Comparison of ENCODE assay signal across 8 cellular contexts in genomic region chr16:67184453-67185002, GRCh38. TPM values are rescaled to one million over a fixed set of nuclear protein-coding genes. Genes with fewer than 3 reads are reported as not detected.
DNase-seq lines count a peak whose midpoint lies in the region; ATAC-seq and TF ChIP-seq lines count a peak whose summit lies in the region.

No MANE protein-coding gene starts in this region.

- H3K9ac ChIP-seq in OCI-LY3 (ENCODE audit: low read length): peak overlapping the region; percentile 74

- peak overlapping the region; percentile 88 for H3K4me2 ChIP-seq in OCI-LY3 (ENCODE audit: low read length)

- peaks cover 8% of the 10 kb centered on the region for H3K27me3 Mint-ChIP-seq in activated CD4-positive, alpha-beta memory T cell treated with anti-CD3 and anti-CD28 coated beads, Interleukin-2, amount 10 ng/mL, durations not matched to agents 7 days and 5 days
- peaks cover 8% of the 10 kb centered on the region for H3K27me3 Mint-ChIP-seq in activated CD4-positive, alpha-beta memory T cell treated with anti-CD3 and anti-CD28 coated beads for 36 hours

- peaks cover 3% of the 10 kb centered on the region for H3K36me3 ChIP-seq in OCI-LY3 (replicated peaks; ENCODE audit: low read depth, low read length)
- H3K36me3 ChIP-seq in esophagus (ENCODE audit: control insufficient read depth in 2 of 2, insufficient read depth in 2 of 2, low read length in 1 of 2): no peaks in the 10 kb centered on the region
- no peaks in the 10 kb centered on the region for H3K36me3 ChIP-seq in neutrophil

- POLR2A ChIA-PET in activated CD4-positive, alpha-beta memory T cell treated with anti-CD3 and anti-CD28 coated beads, Interleukin-2, amount 10 ng/mL, durations not matched to agents 7 days and 5 days (lab: Charles Lee): interaction anchor here (0.7 to 6.6 kb wide), 8 partner anchors 12 to 171 kb away, joined by 3 to 59 read pairs (median 6); partner anchors contain the start of genes B3GNT9, FBXL8, FHOD1 and NOL3
- POLR2A ChIA-PET in activated CD4-positive, alpha-beta memory T cell treated with anti-CD3 and anti-CD28 coated beads for 36 hours (lab: Charles Lee): interaction anchor here (1.0 to 1.5 kb wide), 4 partner anchors 10 to 63 kb away, joined by 3 to 4 read pairs (median 4); partner anchors contain the start of genes FHOD1 and TMEM208

- TF ChIP-seq CTCF in OCI-LY3 (IDR thresholded peaks at IDR 0.05; ENCODE audit: low read depth, low read length): no peak
- no peak for TF ChIP-seq CTCF in neutrophil (IDR thresholded peaks at IDR 0.05)
- no peak for TF ChIP-seq CTCF in omental fat pad (IDR thresholded peaks at IDR 0.05)

- H3K27ac Mint-ChIP-seq in activated CD4-positive, alpha-beta memory T cell treated with anti-CD3 and anti-CD28 coated beads, Interleukin-2, amount 10 ng/mL, durations not matched to agents 7 days and 5 days: no peak overlapping the region
- no peak overlapping the region for H3K27ac Mint-ChIP-seq in activated CD4-positive, alpha-beta memory T cell treated with anti-CD3 and anti-CD28 coated beads for 36 hours

- no peak overlapping the region for H3K27ac ChIP-seq in OCI-LY3 (ENCODE audit: low read length)
- peak overlapping the region; percentile 97 to 99 for H3K27ac ChIP-seq in esophagus (ENCODE audit: low read depth in 2 of 2, low read length in 1 of 2)
- peak overlapping the region; percentile 85 for H3K27ac ChIP-seq in neutrophil

- H3K9me3 ChIP-seq in OCI-LY3 (ENCODE audit: insufficient read depth, low read length): no peaks in the 10 kb centered on the region
- H3K9me3 ChIP-seq in esophagus (ENCODE audit: control insufficient read depth in 2 of 2, insufficient read depth in 1 of 2, low read depth in 1 of 2, low read length in 1 of 2): no peaks in the 10 kb centered on the region
- no peaks in the 10 kb centered on the region for H3K9me3 ChIP-seq in neutrophil

- H3K4me1 Mint-ChIP-seq in activated CD4-positive, alpha-beta memory T cell treated with anti-CD3 and anti-CD28 coated beads, Interleukin-2, amount 10 ng/mL, durations not matched to agents 7 days and 5 days: peaks cover 19% of the 10 kb centered on the region
- H3K4me1 Mint-ChIP-seq in activated CD4-positive, alpha-beta memory T cell treated with anti-CD3 and anti-CD28 coated beads for 36 hours (ENCODE audit: low read depth): peaks cover 12% of the 10 kb centered on the region

- peaks cover 3% of the 10 kb centered on the region for H3K36me3 Mint-ChIP-seq in activated CD4-positive, alpha-beta memory T cell treated with anti-CD3 and anti-CD28 coated beads, Interleukin-2, amount 10 ng/mL, durations not matched to agents 7 days and 5 days (ENCODE audit: low read depth)
- H3K36me3 Mint-ChIP-seq in activated CD4-positive, alpha-beta memory T cell treated with anti-CD3 and anti-CD28 coated beads for 36 hours: no peaks in the 10 kb centered on the region

- DNase-seq in activated CD4-positive, alpha-beta memory T cell treated with anti-CD3 and anti-CD28 coated beads, Interleukin-2, amount 10 ng/mL, durations not matched to agents 7 days and 5 days: no peak
- DNase-seq in activated CD4-positive, alpha-beta memory T cell treated with anti-CD3 and anti-CD28 coated beads for 36 hours: no peak
- DNase-seq in omental fat pad (ENCODE audit: low spot score) (no peak), KBM-7 (no peak), NOMO-1 treated with DMSO at 0.1 percent for 48 hours (lab: John Stamatoyannopoulos, UW; ENCODE audit: unreplicated experiment) (no peak)

- peaks cover 13% of the 10 kb centered on the region for H3K79me2 ChIP-seq in OCI-LY3 (ENCODE audit: low read length)

- no peaks in the 10 kb centered on the region for H3K27me3 ChIP-seq in OCI-LY3 (ENCODE audit: low read depth, low read length)
- no peaks in the 10 kb centered on the region for H3K27me3 ChIP-seq in esophagus (ENCODE audit: control insufficient read depth in 1 of 2, insufficient read depth in 2 of 2, low read length in 2 of 2)
- H3K27me3 ChIP-seq in neutrophil: peaks cover 32% of the 10 kb centered on the region

- peak overlapping the region; percentile 53; the same call in 1 of the 2 replicates for H2AFZ ChIP-seq in OCI-LY3 (ENCODE audit: low read depth, low read length)

- ATAC-seq in omental fat pad (ENCODE audit: low FRiP score): no peak

- no peaks in the 10 kb centered on the region for H3K9me3 Mint-ChIP-seq in activated CD4-positive, alpha-beta memory T cell treated with anti-CD3 and anti-CD28 coated beads, Interleukin-2, amount 10 ng/mL, durations not matched to agents 7 days and 5 days
- no peaks in the 10 kb centered on the region for H3K9me3 Mint-ChIP-seq in activated CD4-positive, alpha-beta memory T cell treated with anti-CD3 and anti-CD28 coated beads for 36 hours

- H3K4me1 ChIP-seq in OCI-LY3 (ENCODE audit: low read length) (peaks cover 19% of the 10 kb centered on the region; the same call in 1 of the 2 replicates), esophagus (ENCODE audit: control insufficient read depth in 2 of 2, insufficient read depth in 2 of 2, low read length in 1 of 2) (peaks cover 9 to 16% of the 10 kb centered on the region in 2 donors), neutrophil (ENCODE audit: control insufficient read depth in 1 of 2, insufficient read depth in 1 of 2, low read depth in 1 of 2, low read length in 1 of 2) (peaks cover 26 to 30% of the 10 kb centered on the region in 2 experiments)

- CTCF ChIA-PET in activated CD4-positive, alpha-beta memory T cell treated with anti-CD3 and anti-CD28 coated beads, Interleukin-2, amount 10 ng/mL, durations not matched to agents 7 days and 5 days (lab: Charles Lee): interaction anchor here (0.5 to 4.2 kb wide), 18 partner anchors 13 to 240 kb away, joined by 3 to 56 read pairs (median 6); partner anchors contain the start of genes B3GNT9, FBXL8, FHOD1 and TMEM208
- CTCF ChIA-PET in activated CD4-positive, alpha-beta memory T cell treated with anti-CD3 and anti-CD28 coated beads for 36 hours (lab: Charles Lee): interaction anchor here (0.6 to 4.0 kb wide), 36 partner anchors 8 to 242 kb away, joined by 3 to 57 read pairs (median 5); partner anchors contain the start of genes B3GNT9, CES3, FBXL8 and NOL3

- in situ Hi-C loops in KBM-7 (cut with MboI; ENCODE audit: low pct_unique_long_range_greater_than_20kb, low sequenced_read_pairs): no loop called here

- intact Hi-C loops in activated CD4-positive, alpha-beta memory T cell treated with anti-CD3 and anti-CD28 coated beads for 36 hours (cut with micrococcal nuclease): loop anchor here (1.0 kb wide), 2 partner anchors 166 to 207 kb away; no protein-coding TSS in a partner anchor

- H3K4me3 ChIP-seq in OCI-LY3 (ENCODE audit: low read length): peak overlapping the region; percentile 86
- H3K4me3 ChIP-seq in esophagus (ENCODE audit: low read depth in 1 of 2, low read length in 2 of 2): peak overlapping the region; percentile 60 to 91
- peak overlapping the region; percentile 85 to 100 for H3K4me3 ChIP-seq in neutrophil (ENCODE audit: low read depth in 1 of 2, low read length in 1 of 2)

- H3K4me3 Mint-ChIP-seq in activated CD4-positive, alpha-beta memory T cell treated with anti-CD3 and anti-CD28 coated beads, Interleukin-2, amount 10 ng/mL, durations not matched to agents 7 days and 5 days: peak overlapping the region; percentile 78
- no peak overlapping the region for H3K4me3 Mint-ChIP-seq in activated CD4-positive, alpha-beta memory T cell treated with anti-CD3 and anti-CD28 coated beads for 36 hours

- 5 to 7% methylated on average over 45 to 59 of the region's 59 CpGs for WGBS in esophagus, 2 donors

- no peaks in the 10 kb centered on the region; the same call in 1 of the 2 replicates for H4K20me1 ChIP-seq in OCI-LY3 (ENCODE audit: insufficient read depth, low read length)

RNA-seq across cellular contexts. Expression of gene MATCAP1, which starts 0.8 kb away (rescaled TPM):
- 10 to 100 TPM; 63.9 to 70.9 TPM for total RNA-seq in activated CD4-positive, alpha-beta memory T cell treated with anti-CD3 and anti-CD28 coated beads, Interleukin-2, amount 10 ng/mL, durations not matched to agents 7 days and 5 days
- 10 to 100 TPM; 37.3 to 38.3 TPM for total RNA-seq in activated CD4-positive, alpha-beta memory T cell treated with anti-CD3 and anti-CD28 coated beads for 36 hours
- 10 to 100 TPM; 18.2 to 30.5 TPM for polyA plus RNA-seq in esophagus
- total RNA-seq in omental fat pad: 10 to 100 TPM; 12.6 to 53.4 (median 17.2) TPM

RNA-seq across cellular contexts. Expression of gene EXOC3L1, which starts 5.4 kb away (rescaled TPM):
- not detected for total RNA-seq in activated CD4-positive, alpha-beta memory T cell treated with anti-CD3 and anti-CD28 coated beads, Interleukin-2, amount 10 ng/mL, durations not matched to agents 7 days and 5 days
- not detected for total RNA-seq in activated CD4-positive, alpha-beta memory T cell treated with anti-CD3 and anti-CD28 coated beads for 36 hours
- polyA plus RNA-seq in esophagus: 1 to 10 TPM; 1.2 to 1.5 TPM
- 10 to 100 TPM in 1 of 4 donors, 1 to 10 TPM in 3; 2.3 to 28.8 (median 3.4) TPM for total RNA-seq in omental fat pad

RNA-seq across cellular contexts. Expression of gene E2F4, which starts 7.4 kb away (rescaled TPM):
- 100 to 1,000 TPM; 127 to 131 TPM for total RNA-seq in activated CD4-positive, alpha-beta memory T cell treated with anti-CD3 and anti-CD28 coated beads, Interleukin-2, amount 10 ng/mL, durations not matched to agents 7 days and 5 days
- 10 to 100 TPM; 91.6 to 92.3 TPM for total RNA-seq in activated CD4-positive, alpha-beta memory T cell treated with anti-CD3 and anti-CD28 coated beads for 36 hours
- 10 to 100 TPM; 49.1 to 53.0 TPM for polyA plus RNA-seq in esophagus
- total RNA-seq in omental fat pad: 100 to 1,000 TPM in 2 of 4 donors, 10 to 100 TPM in 2; 84.9 to 156 (median 107) TPM

RNA-seq across cellular contexts. Expression of gene NOL3, which starts 14.2 kb away (rescaled TPM):
- total RNA-seq in activated CD4-positive, alpha-beta memory T cell treated with anti-CD3 and anti-CD28 coated beads, Interleukin-2, amount 10 ng/mL, durations not matched to agents 7 days and 5 days: 10 to 100 TPM; 35.6 to 36.7 TPM
- total RNA-seq in activated CD4-positive, alpha-beta memory T cell treated with anti-CD3 and anti-CD28 coated beads for 36 hours: 10 to 100 TPM; 14.8 to 20.1 TPM
- polyA plus RNA-seq in esophagus: 10 to 100 TPM; 36.7 to 59.0 TPM
- 10 to 100 TPM; 17.1 to 60.4 (median 41.3) TPM for total RNA-seq in omental fat pad

RNA-seq across cellular contexts. Expression of gene ELMO3, which starts 14.4 kb away (rescaled TPM):
- 1 to 10 TPM; 7.3 to 8.3 TPM for total RNA-seq in activated CD4-positive, alpha-beta memory T cell treated with anti-CD3 and anti-CD28 coated beads, Interleukin-2, amount 10 ng/mL, durations not matched to agents 7 days and 5 days
- 1 to 10 TPM; 5.1 to 5.9 TPM for total RNA-seq in activated CD4-positive, alpha-beta memory T cell treated with anti-CD3 and anti-CD28 coated beads for 36 hours
- 10 to 100 TPM; 21.5 to 23.7 TPM for polyA plus RNA-seq in esophagus
- 1 to 10 TPM; 1.9 to 4.2 (median 3.1) TPM for total RNA-seq in omental fat pad
